In the genomic region with DNA sequence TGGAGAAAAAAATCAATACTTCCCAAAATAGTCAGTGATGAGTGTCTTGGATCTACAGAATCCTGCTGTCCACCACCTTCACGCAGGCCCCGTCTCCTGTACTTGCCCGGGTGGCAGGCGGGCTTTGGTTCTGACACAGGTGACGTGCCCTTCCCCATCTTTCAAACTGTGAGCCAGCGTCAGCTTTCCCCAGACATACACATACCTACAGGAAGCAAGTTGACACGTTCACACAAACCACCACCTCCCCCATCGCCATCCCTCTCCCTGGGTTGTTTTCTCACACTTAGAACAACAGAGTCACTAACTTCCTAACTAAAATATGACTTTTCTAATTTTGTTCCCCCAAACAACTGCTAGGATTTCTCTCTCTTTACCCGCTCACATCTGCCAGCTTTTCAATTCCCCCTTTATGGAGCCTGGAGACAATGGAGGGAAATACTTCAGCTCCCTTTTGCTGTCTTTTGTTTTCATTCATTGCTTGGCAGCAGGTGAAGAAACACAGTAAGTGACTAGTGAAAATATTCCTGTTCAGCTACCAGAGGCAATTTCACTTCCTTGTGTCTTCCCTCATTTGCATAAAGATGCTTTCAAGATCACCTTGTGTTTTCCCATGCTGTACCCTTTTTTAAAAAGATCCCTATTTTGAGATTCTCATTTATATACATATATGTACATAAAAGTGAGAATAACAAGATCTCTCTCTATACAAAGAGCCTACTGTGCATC, we compare ENCODE assay signal across 11 cellular contexts.
DNase-seq lines count a peak whose midpoint lies in the region; ATAC-seq, FAIRE-seq and TF ChIP-seq lines count a peak whose summit lies in the region.
"Had no signal": no experiment of that assay in that cellular context is flagged by ENCODE, and none has a peak within 500 bp of the region (broad histone marks: within the 10 kb centered on the region; RNA-seq: fewer than 3 reads in every experiment).

No MANE protein-coding gene starts in this region.

- no peak overlapping the region for H4K5ac ChIP-seq in H1 (ENCODE audit: insufficient read length, low read depth, low read length)

- H3K4me1 ChIP-seq in H1 (replicated peaks in 1 of 4; ENCODE audit: control insufficient read depth in 3 of 4, insufficient read depth in 4 of 4, low read length in 3 of 4) (peaks cover 9 to 24% (median 15%) of the 10 kb centered on the region in 4 experiments), hepatocyte (ENCODE audit: insufficient read depth) (no peaks in the 10 kb centered on the region), osteoblast (ENCODE audit: insufficient read depth, low read length) (no peaks in the 10 kb centered on the region)

- H2BK20ac ChIP-seq in H1 (ENCODE audit: low read length) = no peak overlapping the region; the same call in 1 of the 2 replicates

- H3K4ac ChIP-seq in H1 (replicated peaks; ENCODE audit: insufficient read length, low read depth, low read length) = no peak overlapping the region

- no peak overlapping the region for H2BK15ac ChIP-seq in H1 (ENCODE audit: low read length)

- H3K56ac ChIP-seq in H1 (replicated peaks; ENCODE audit: insufficient read length, low read depth, low read length) = no peak overlapping the region

- H3K36me3 ChIP-seq in H1 (ENCODE audit: control insufficient read depth in 2 of 4, insufficient read depth in 4 of 4, low read length in 3 of 4) (no peaks in the 10 kb centered on the region), hepatocyte (replicated peaks; ENCODE audit: insufficient read depth, low read depth) (no peaks in the 10 kb centered on the region), osteoblast (ENCODE audit: insufficient read depth, low read length) (no peaks in the 10 kb centered on the region)

- ATAC-seq in GM18867 (IDR thresholded peaks at IDR 0.05; ENCODE audit: unreplicated experiment) (peak; percentile 49), GM21528 (IDR thresholded peaks at IDR 0.05; ENCODE audit: low FRiP score, unreplicated experiment) (peak; percentile 51), HG03460 (IDR thresholded peaks at IDR 0.05; ENCODE audit: unreplicated experiment) (peak; percentile 53)

- H3K9ac ChIP-seq in H1 (replicated peaks in 1 of 4; ENCODE audit: extremely low read depth in 1 of 4, low read depth in 3 of 4, low read length in 3 of 4) = no peak overlapping the region

- no peak overlapping the region; the same call in 1 of the 2 replicates for H2BK12ac ChIP-seq in H1 (ENCODE audit: low read depth, low read length)

- no peaks in the 10 kb centered on the region for H3K79me1 ChIP-seq in H1 (ENCODE audit: low read depth, low read length)

- no peak for TF ChIP-seq POLR2A in H1 (IDR thresholded peaks at IDR 0.05; ENCODE audit: control extremely low read depth in 1 of 2, low read depth in 2 of 2, low read length in 2 of 2)

- no peak overlapping the region for H2BK120ac ChIP-seq in H1 (replicated peaks; ENCODE audit: low read depth, low read length)

- DNase-seq in H1 (ENCODE audit: low read depth in 1 of 2, low spot score in 2 of 2) (no peak), hepatocyte (ENCODE audit: low spot score) (no peak), D721Med (ENCODE audit: insufficient read length, low spot score) (no peak), NCI-H446 (lab: John Stamatoyannopoulos, UW) (no peak), osteoblast (ENCODE audit: insufficient read length, low spot score, missing footprints) (no peak)
- DNase-seq: activated T-cell treated with anti-CD3 and anti-CD28 coated beads for 4 hours, NCI-H2081 had no signal

- 0 out of 2 replicates have a peak overlapping the region, but pooled peaks have one; percentile 33 for H3K18ac ChIP-seq in H1 (ENCODE audit: extremely low read depth, low read length)

- no peak for TF ChIP-seq EP300 in H1 (IDR thresholded peaks at IDR 0.05; ENCODE audit: borderline replicate concordance in 1 of 2, low read depth in 2 of 2, low read length in 2 of 2)

- no peak overlapping the region; the same call in 1 of the 2 replicates for H2BK5ac ChIP-seq in H1 (ENCODE audit: low read depth, low read length)

- no peak overlapping the region for H3K27ac ChIP-seq in H1 (ENCODE audit: low read depth, low read length)
- no peak overlapping the region for H3K27ac ChIP-seq in hepatocyte
- no peak overlapping the region for H3K27ac ChIP-seq in osteoblast (ENCODE audit: low read depth, low read length)
- H3K27ac ChIP-seq: SK-N-MC had no signal

- no peak overlapping the region for H3K14ac ChIP-seq in H1 (ENCODE audit: insufficient read length)

- no peaks in the 10 kb centered on the region for H3K9me2 ChIP-seq in hepatocyte (replicated peaks; ENCODE audit: insufficient read depth)

- H4K8ac ChIP-seq in H1 (ENCODE audit: extremely low read depth, insufficient read depth, low read length) = no peak overlapping the region

- 80% methylated on average over 9 of the region's 9 CpGs; no CpG with 5 or more reads in 1 of the 2 experiments for WGBS in H1 (ENCODE audit: extremely low coverage in 1 of 2, insufficient coverage in 1 of 2, insufficient read length in 1 of 2, insufficient replicate concordance in 2 of 2, low coverage in 1 of 2, low lambda C conversion rate in 2 of 2, missing lambda C conversion rate in 1 of 2), 2 experiments
- 75% methylated on average over 9 of the region's 9 CpGs for WGBS in hepatocyte (ENCODE audit: low lambda C conversion rate, missing lambda C conversion rate)

- H2AFZ ChIP-seq in H1 (ENCODE audit: low read length) (no peak overlapping the region), hepatocyte (no peak overlapping the region), osteoblast (ENCODE audit: low read length) (no peak overlapping the region)

- peak; percentile 13 for FAIRE-seq in H1 (lab: Jason Lieb, UNC)
- FAIRE-seq in D721Med (lab: Jason Lieb, UNC) = no peak

- H3K23ac ChIP-seq in H1 (ENCODE audit: insufficient read length) = no peak overlapping the region

- H2AK5ac ChIP-seq in H1 (ENCODE audit: low read depth, low read length) = no peak overlapping the region; the same call in 1 of the 2 replicates

- CTCF ChIA-PET in H1 (lab: Charles Lee; ENCODE audit: partially characterized antibody) = interaction anchor here (0.6 to 8.8 kb wide), 18 partner anchors 9 to 533 kb away, joined by 3 to 71 read pairs (median 4); no protein-coding TSS in a partner anchor

- H4K91ac ChIP-seq in H1 (replicated peaks; ENCODE audit: insufficient read length, low read length) = peak overlapping the region; percentile 46

- H3K4me2 ChIP-seq in H1 (ENCODE audit: insufficient read depth in 1 of 2, low read depth in 2 of 2, low read length in 2 of 2) = no peak overlapping the region
- H3K4me2 ChIP-seq in hepatocyte = no peak overlapping the region
- no peak overlapping the region for H3K4me2 ChIP-seq in osteoblast (ENCODE audit: insufficient read depth, low read length)

- H3K79me2 ChIP-seq in H1 (ENCODE audit: control insufficient read depth in 1 of 2, insufficient read depth in 2 of 2, low read length in 2 of 2) (no peaks in the 10 kb centered on the region), hepatocyte (no peaks in the 10 kb centered on the region), osteoblast (ENCODE audit: insufficient read depth, low read length) (no peaks in the 10 kb centered on the region)

- H4K20me1 ChIP-seq in H1 (replicated peaks in 1 of 2; ENCODE audit: control insufficient read depth in 1 of 2, insufficient read depth in 2 of 2, low read length in 2 of 2) (no peaks in the 10 kb centered on the region), hepatocyte (ENCODE audit: insufficient read depth, poor library complexity, severe bottlenecking) (no peaks in the 10 kb centered on the region), osteoblast (ENCODE audit: insufficient read depth, low read length) (no peaks in the 10 kb centered on the region)

- POLR2A ChIA-PET in H1 (lab: Charles Lee; ENCODE audit: partially characterized antibody) = interaction anchor here (1.3 to 1.6 kb wide), 2 partner anchors 22 to 58 kb away, joined by 3 read pairs; no protein-coding TSS in a partner anchor

- TF ChIP-seq CTCF in H1 (IDR thresholded peaks at IDR 0.05; ENCODE audit: control extremely low read depth in 1 of 3, insufficient read depth in 1 of 3, low read depth in 1 of 3, low read length in 3 of 3) (no peak), hepatocyte (IDR thresholded peaks at IDR 0.05; ENCODE audit: poor library complexity) (no peak), D721Med (IDR thresholded peaks at IDR 0.05; ENCODE audit: insufficient read depth, missing control alignments) (no peak), osteoblast (IDR thresholded peaks at IDR 0.05; ENCODE audit: extremely low read depth, low read depth, low read length) (no peak)

- H3K9me3 ChIP-seq in H1 (ENCODE audit: insufficient read depth in 2 of 2, low read depth in 1 of 2, low read length in 1 of 2) (peaks cover 0 to 3% of the 10 kb centered on the region in 2 experiments; a peak in 1 of 4 replicates), hepatocyte (ENCODE audit: low read depth) (no peaks in the 10 kb centered on the region), osteoblast (ENCODE audit: low read depth, low read length) (no peaks in the 10 kb centered on the region)

- H3K23me2 ChIP-seq in H1 (ENCODE audit: low read depth, low read length) = no peaks in the 10 kb centered on the region

- TF ChIP-seq RAD21 in H1 (IDR thresholded peaks at IDR 0.05 in 1 of 2, conservative IDR thresholded peaks at IDR 0.05 in 1 of 2; ENCODE audit: low read depth in 2 of 2, low read length in 2 of 2) = no peak

- H3K4me3 ChIP-seq in H1 (ENCODE audit: extremely low read depth in 1 of 4, insufficient read depth in 2 of 4, low read depth in 3 of 4, low read length in 4 of 4) = no peak overlapping the region
- no peak overlapping the region for H3K4me3 ChIP-seq in hepatocyte
- H3K4me3 ChIP-seq in osteoblast (ENCODE audit: insufficient read depth, low read length) = no peak overlapping the region
- H3K4me3 ChIP-seq: SK-N-MC had no signal

- H3K27me3 ChIP-seq in H1 (replicated peaks in 1 of 4; ENCODE audit: control insufficient read depth in 3 of 4, extremely low read depth in 1 of 4, insufficient read depth in 3 of 4, low read length in 3 of 4) (no peaks in the 10 kb centered on the region; a peak in 2 of 7 replicates), hepatocyte (peaks cover 6% of the 10 kb centered on the region), osteoblast (ENCODE audit: insufficient read depth, low read length) (no peaks in the 10 kb centered on the region)

TF ChIP-seq in H1, 55 proteins besides CTCF, POLR2A, EP300 and RAD21:
- TF ChIP-seq CHD1 (IDR thresholded peaks at IDR 0.05; ENCODE audit: low read depth, low read length) (no peak), SAP30 (IDR thresholded peaks at IDR 0.05; ENCODE audit: insufficient read depth, insufficient replicate concordance, low read length) (no peak), SIRT6 (IDR thresholded peaks at IDR 0.05; ENCODE audit: low read length) (no peak), TAF7 (optimal IDR thresholded peaks at IDR 0.05; ENCODE audit: borderline replicate concordance, low read depth, low read length) (no peak)
